In genomic region chr5:179345429-179346321, GRCh38 we compare ENCODE assay signal across 8 cellular contexts. TPM values are rescaled to one million over a fixed set of nuclear protein-coding genes. Genes with fewer than 3 reads are reported as not detected.
DNase-seq lines count a peak whose midpoint lies in the region; TF ChIP-seq lines count a peak whose summit lies in the region.

TSS of gene ADAMTS2 (minus strand) at chr5:179345461. CDS start at chr5:179345328, 133 bp downstream.

- WGBS in endodermal cell (ENCODE audit: insufficient coverage in 1 of 2, insufficient read length in 1 of 2), 2 experiments: 8 to 55% methylated on average over 4 to 62 of the region's 67 CpGs

- peaks cover 76% of the 10 kb centered on the region for H3K27me3 Mint-ChIP-seq in endodermal cell (ENCODE audit: insufficient read depth)
- peaks cover 77% of the 10 kb centered on the region for H3K27me3 Mint-ChIP-seq in mesothelial cell of epicardium (ENCODE audit: low read depth)
- H3K27me3 Mint-ChIP-seq in type B pancreatic cell: peaks cover 73% of the 10 kb centered on the region

- H3K4me1 Mint-ChIP-seq in endodermal cell (peaks cover 8% of the 10 kb centered on the region), mesothelial cell of epicardium (peaks cover 12% of the 10 kb centered on the region), type B pancreatic cell (ENCODE audit: unreplicated experiment) (peaks cover 8% of the 10 kb centered on the region)

- H3K27me3 ChIP-seq in endodermal cell (ENCODE audit: control insufficient read depth, insufficient read depth, low read length, poor library complexity, severe bottlenecking): peaks cover 82% of the 10 kb centered on the region

- H3K36me3 Mint-ChIP-seq in endodermal cell (ENCODE audit: low read depth) (no peaks in the 10 kb centered on the region), mesothelial cell of epicardium (no peaks in the 10 kb centered on the region), type B pancreatic cell (no peaks in the 10 kb centered on the region)

- DNase-seq in EH (ENCODE audit: low read depth): peak; percentile 82
- peak; percentile 34 to 48 for DNase-seq in NOMO-1 (lab: John Stamatoyannopoulos, UW; ENCODE audit: unreplicated experiment in 2 of 2)
- peak; percentile 86 for DNase-seq in endodermal cell
- peak in 1 of 2 experiments; percentile 46 for DNase-seq in mesothelial cell of epicardium (ENCODE audit: low spot score in 2 of 2, unreplicated experiment in 2 of 2)
- DNase-seq in type B pancreatic cell (ENCODE audit: extremely low spot score, unreplicated experiment): no peak
- no peak for DNase-seq in NCI-H2081 (lab: John Stamatoyannopoulos, UW)
- DNase-seq in OCI-M2 (lab: John Stamatoyannopoulos, UW; ENCODE audit: unreplicated experiment): no peak
- DNase-seq in A172 (ENCODE audit: low spot score): no peak

- TF ChIP-seq CTCF in endodermal cell (conservative IDR thresholded peaks at IDR 0.05) (no peak), mesothelial cell of epicardium (IDR thresholded peaks at IDR 0.05; ENCODE audit: unreplicated experiment) (no peak), type B pancreatic cell (conservative IDR thresholded peaks at IDR 0.05) (no peak)

- H3K36me3 ChIP-seq in endodermal cell (ENCODE audit: control insufficient read depth, insufficient read depth, low read length): no peaks in the 10 kb centered on the region

- no peaks in the 10 kb centered on the region for H3K9me3 Mint-ChIP-seq in endodermal cell
- H3K9me3 Mint-ChIP-seq in mesothelial cell of epicardium: no peaks in the 10 kb centered on the region
- no peaks in the 10 kb centered on the region for H3K9me3 Mint-ChIP-seq in type B pancreatic cell

- peak within 1 kb of the TSS; percentile 55 for H3K4me3 Mint-ChIP-seq in endodermal cell
- H3K4me3 Mint-ChIP-seq in mesothelial cell of epicardium: peak within 1 kb of the TSS; percentile 62
- H3K4me3 Mint-ChIP-seq in type B pancreatic cell: peak within 1 kb of the TSS; percentile 80

- peak within 1 kb of the TSS; percentile 80 for H3K4me3 ChIP-seq in endodermal cell (ENCODE audit: low read length)

- H3K9ac ChIP-seq in endodermal cell (ENCODE audit: extremely low read depth, low read length, poor library complexity, severe bottlenecking): no peak within 1 kb of the TSS

- H3K27ac Mint-ChIP-seq in endodermal cell: no peak within 1 kb of the TSS
- H3K27ac Mint-ChIP-seq in mesothelial cell of epicardium: no peak within 1 kb of the TSS
- H3K27ac Mint-ChIP-seq in type B pancreatic cell: no peak within 1 kb of the TSS

- H3K4me1 ChIP-seq in endodermal cell (ENCODE audit: control insufficient read depth, insufficient read depth, low read length): peaks cover 4% of the 10 kb centered on the region

- no peak within 1 kb of the TSS for H3K27ac ChIP-seq in endodermal cell (ENCODE audit: low read depth, low read length)

- no peaks in the 10 kb centered on the region for H3K9me3 ChIP-seq in endodermal cell (ENCODE audit: control insufficient read depth, low read length)

RNA-seq across cellular contexts. Expression of gene ADAMTS2, which starts in this region (rescaled TPM):
- total RNA-seq in endodermal cell: 1 to 10 TPM; 1.2 to 2.6 TPM
- 15.5 TPM for polyA plus RNA-seq in endodermal cell (2013, experiment 1 of 2)
- 13.7 TPM for polyA plus RNA-seq in endodermal cell (2013, experiment 2 of 2)
- total RNA-seq in mesothelial cell of epicardium: 8.2 to 10.5 TPM (median 9.5 TPM) in 3 replicates
- total RNA-seq in type B pancreatic cell (ENCODE audit: low replicate concordance): 7.7 and 9.2 TPM in 2 replicates
- total RNA-seq in A172 (2014; rRNA removed; shearing (Covaris generic)): 0.14 and 0.79 TPM in 2 replicates

Comparison
In these comparisons a context has a peak if more than half of its experiments do, and no peak if none do; other contexts are left out.
1. DNase-seq: peak in EH (single experiment), NOMO-1 (2 of 2) and endodermal cell (single experiment); none in type B pancreatic cell (single experiment), NCI-H2081 (0 of 2), OCI-M2 (single experiment) and A172 (single experiment).
2. Peak in every context shown above with its lines, with median percentiles within 50 percentile points of each other: H3K4me3 Mint-ChIP-seq.